In genomic region chr11:118961189-118961588, GRCh38 we compare ENCODE assay signal across 21 cellular contexts. TPM values are rescaled to one million over a fixed set of nuclear protein-coding genes. Genes with fewer than 3 reads are reported as not detected.
DNase-seq lines count a peak whose midpoint lies in the region; ATAC-seq, FAIRE-seq and TF ChIP-seq lines count a peak whose summit lies in the region.
"Had no signal": no experiment of that assay in that cellular context is flagged by ENCODE, and none has a peak within 500 bp of the region (broad histone marks: within the 10 kb centered on the region; RNA-seq: fewer than 3 reads in every experiment).

No MANE protein-coding gene starts in this region.

- no peak overlapping the region for H3K27ac Mint-ChIP-seq in GM23338
- H3K27ac Mint-ChIP-seq: CD14-positive monocyte; CD4-positive, alpha-beta memory T cell; HFFc6 had no signal

- H3K79me2 ChIP-seq in GM23338 (replicated peaks; ENCODE audit: insufficient read depth) = no peaks in the 10 kb centered on the region

- no peak overlapping the region for H3K4me3 ChIP-seq in GM23338
- no peak overlapping the region for H3K4me3 ChIP-seq in kidney (ENCODE audit: low read length in 2 of 2)

- no peaks in the 10 kb centered on the region for H3K36me3 Mint-ChIP-seq in GM23338 (ENCODE audit: low read depth)
- H3K36me3 Mint-ChIP-seq: CD14-positive monocyte; CD4-positive, alpha-beta memory T cell had no signal

- TF ChIP-seq CTCF in GM23338 (conservative IDR thresholded peaks at IDR 0.05; ENCODE audit: low read depth in 2 of 2) (no peak), kidney (IDR thresholded peaks at IDR 0.05; ENCODE audit: borderline replicate concordance, extremely low read depth, insufficient read depth) (no peak)

- intact Hi-C loops in kidney (cut with DNase I) (no loop called here), left colon (cut with DNase I, micrococcal nuclease) (no loop called here)

- no peaks in the 10 kb centered on the region for H3F3A ChIP-seq in GM23338 (replicated peaks; ENCODE audit: low read depth)

- H3K27me3 ChIP-seq in GM23338 (ENCODE audit: insufficient read depth) = no peaks in the 10 kb centered on the region
- H3K27me3 ChIP-seq: BE2C had no signal

- H3K9me3 Mint-ChIP-seq in GM23338 = no peaks in the 10 kb centered on the region
- H3K9me3 Mint-ChIP-seq: CD14-positive monocyte, HFFc6 had no signal

- no peaks in the 10 kb centered on the region for H3K4me1 ChIP-seq in GM23338 (ENCODE audit: insufficient read depth)
- H3K4me1 ChIP-seq in kidney (ENCODE audit: control insufficient read depth in 1 of 2, insufficient read depth in 1 of 2, low read depth in 1 of 2, low read length in 2 of 2) = no peaks in the 10 kb centered on the region
- H3K4me1 ChIP-seq: BE2C had no signal

- peaks cover 3% of the 10 kb centered on the region; the same call in 2 of the 3 replicates for H3K4me1 Mint-ChIP-seq in GM23338

- no peak overlapping the region for H3K9ac ChIP-seq in kidney (ENCODE audit: low read length in 2 of 2)

- DNase-seq in GM23338 (ENCODE audit: low spot score) = no peak
- peak; percentile 56 for DNase-seq in kidney
- DNase-seq in activated CD8-positive, alpha-beta memory T cell treated with anti-CD3 and anti-CD28 coated beads for 24 hours = no peak
- DNase-seq in NCI-H526 treated with DMSO at 0.1 percent for 48 hours (lab: John Stamatoyannopoulos, UW) = no peak
- no peak for DNase-seq in left colon
- DNase-seq: ACHN; BE2C; CD4-positive, alpha-beta memory T cell; DMS153; DMS79; GDM1; GOT3; HFFc6; KG1 had no signal

- no peak for FAIRE-seq in kidney (lab: Jason Lieb, UNC)
- FAIRE-seq: A204.1, GM12892, GM18507 had no signal

- no peak overlapping the region for H3K4me3 Mint-ChIP-seq in GM23338
- H3K4me3 Mint-ChIP-seq: CD14-positive monocyte; CD4-positive, alpha-beta memory T cell; HFFc6 had no signal

- peaks cover 14% of the 10 kb centered on the region for H3K27me3 Mint-ChIP-seq in GM23338 (ENCODE audit: insufficient read depth, low read depth, poor library complexity)

- H3K9me3 ChIP-seq in kidney (ENCODE audit: control insufficient read depth in 1 of 2, low read length in 2 of 2) = no peaks in the 10 kb centered on the region
- H3K9me3 ChIP-seq: BE2C had no signal

- H3K4me2 ChIP-seq in GM23338 = no peak overlapping the region

- H3K36me3 ChIP-seq in GM23338 (ENCODE audit: insufficient read depth) (no peaks in the 10 kb centered on the region), kidney (ENCODE audit: control insufficient read depth in 1 of 2, insufficient read depth in 2 of 2, low read length in 2 of 2) (no peaks in the 10 kb centered on the region)
- H3K36me3 ChIP-seq: BE2C had no signal

- H2AFZ ChIP-seq in GM23338 = peak overlapping the region; percentile 63; the same call in 1 of the 2 replicates

- H3K27ac ChIP-seq in GM23338 (ENCODE audit: low read depth) (no peak overlapping the region), kidney (ENCODE audit: low read depth in 2 of 2, low read length in 2 of 2) (no peak overlapping the region)

- ATAC-seq in GM23338 (no peak), left colon (no peak)
- ATAC-seq: HCT116 had no signal

- H3K9me2 ChIP-seq in GM23338 (ENCODE audit: insufficient read depth) = no peaks in the 10 kb centered on the region

- H4K20me1 ChIP-seq in GM23338 (replicated peaks; ENCODE audit: insufficient read depth) = no peaks in the 10 kb centered on the region

TF ChIP-seq in GM23338, 12 proteins besides CTCF, POLR2A, EP300 and RAD21 (continues in another document):
- no peak for TF ChIP-seq EZH2 (IDR thresholded peaks at IDR 0.05; ENCODE audit: low read depth, unreplicated experiment)
- no peak for TF ChIP-seq CREB1 (CRISPR knock-in tag; IDR thresholded peaks at IDR 0.05; ENCODE audit: low read depth)
- TF ChIP-seq REST (IDR thresholded peaks at IDR 0.05; ENCODE audit: unreplicated experiment) = no peak
- no peak for TF ChIP-seq STAT1 (IDR thresholded peaks at IDR 0.05; ENCODE audit: unreplicated experiment)
- no peak for TF ChIP-seq EZH2phosphoT487 (IDR thresholded peaks at IDR 0.05; ENCODE audit: unreplicated experiment)
- no peak for TF ChIP-seq POLR2AphosphoS5 (IDR thresholded peaks at IDR 0.05; ENCODE audit: low read depth)
- TF ChIP-seq ZNF114 (CRISPR knock-in tag; IDR thresholded peaks at IDR 0.05) = no peak
- TF ChIP-seq JUNB (IDR thresholded peaks at IDR 0.05; ENCODE audit: unreplicated experiment) = no peak

RNA-seq across cellular contexts. Expression of gene UPK2, which starts 5.1 kb away (rescaled TPM):
- total RNA-seq in GM23338 (2014; rRNA removed; shearing (Covaris generic)) = not detected in 2 replicates
- polyA plus RNA-seq in GM23338 (2016; fragmentation: Nextera tagmentation; extraction: Ambion mirVana) = 0.74 and 1.4 TPM in 2 replicates
- not detected for total RNA-seq in kidney
- not detected for polyA plus RNA-seq in kidney (ENCODE audit: insufficient read depth, low read depth, low replicate concordance)
- total RNA-seq in left colon = not detected
- total RNA-seq: CD4-positive, alpha-beta memory T cell; Daoy had no signal
- polyA plus RNA-seq: CD14-positive monocyte; CD4-positive, alpha-beta memory T cell had no signal

RNA-seq across cellular contexts. Expression of gene FOXR1, which starts 10.4 kb away (rescaled TPM):
- not detected in 2 replicates for total RNA-seq in GM23338 (2014; rRNA removed; shearing (Covaris generic))
- polyA plus RNA-seq in GM23338 (2016; fragmentation: Nextera tagmentation; extraction: Ambion mirVana) = not detected in 2 replicates
- not detected for total RNA-seq in kidney
- not detected for polyA plus RNA-seq in kidney (ENCODE audit: insufficient read depth, low read depth, low replicate concordance)
- total RNA-seq in left colon = not detected
- total RNA-seq: CD4-positive, alpha-beta memory T cell; Daoy; H7; HFFc6 had no signal
- polyA plus RNA-seq: CD14-positive monocyte; CD4-positive, alpha-beta memory T cell had no signal

RNA-seq across cellular contexts. Expression of gene BCL9L, which starts 35.5 kb away (rescaled TPM):
- total RNA-seq in GM23338 (2014; rRNA removed; shearing (Covaris generic)) = 24.1 and 35.1 TPM in 2 replicates
- 15.9 and 23.6 TPM in 2 replicates for polyA plus RNA-seq in GM23338 (2016; fragmentation: Nextera tagmentation; extraction: Ambion mirVana)
- total RNA-seq in kidney = 57.5 TPM
- polyA plus RNA-seq in kidney (ENCODE audit: insufficient read depth, low read depth, low replicate concordance) = 5.0 TPM
- 10 to 100 TPM; 36.4 to 36.5 TPM for total RNA-seq in left colon

RNA-seq across cellular contexts. Expression of gene CENATAC, which starts 36.7 kb away (rescaled TPM):
- 34.3 and 34.5 TPM in 2 replicates for total RNA-seq in GM23338 (2014; rRNA removed; shearing (Covaris generic))
- polyA plus RNA-seq in GM23338 (2016; fragmentation: Nextera tagmentation; extraction: Ambion mirVana) = 31.7 and 33.4 TPM in 2 replicates
- total RNA-seq in kidney = 45.0 TPM
- 19.8 TPM for polyA plus RNA-seq in kidney (ENCODE audit: insufficient read depth, low read depth, low replicate concordance)
- 10 to 100 TPM; 22.7 to 28.5 TPM for total RNA-seq in left colon

RNA-seq across cellular contexts. Expression of gene RPS25, which starts 57.0 kb away (rescaled TPM):
- total RNA-seq in GM23338 (2014; rRNA removed; shearing (Covaris generic)) = 1,462 and 1,965 TPM in 2 replicates
- polyA plus RNA-seq in GM23338 (2016; fragmentation: Nextera tagmentation; extraction: Ambion mirVana) (3,622 and 3,632 TPM in 2 replicates), kidney (ENCODE audit: insufficient read depth, low read depth, low replicate concordance) (1,047 TPM)
- total RNA-seq in kidney (852 TPM), left colon (100 to 1,000 TPM; 652 to 750 TPM)
